Comparison of ENCODE assay signal across 16 cellular contexts in the genomic region with DNA sequence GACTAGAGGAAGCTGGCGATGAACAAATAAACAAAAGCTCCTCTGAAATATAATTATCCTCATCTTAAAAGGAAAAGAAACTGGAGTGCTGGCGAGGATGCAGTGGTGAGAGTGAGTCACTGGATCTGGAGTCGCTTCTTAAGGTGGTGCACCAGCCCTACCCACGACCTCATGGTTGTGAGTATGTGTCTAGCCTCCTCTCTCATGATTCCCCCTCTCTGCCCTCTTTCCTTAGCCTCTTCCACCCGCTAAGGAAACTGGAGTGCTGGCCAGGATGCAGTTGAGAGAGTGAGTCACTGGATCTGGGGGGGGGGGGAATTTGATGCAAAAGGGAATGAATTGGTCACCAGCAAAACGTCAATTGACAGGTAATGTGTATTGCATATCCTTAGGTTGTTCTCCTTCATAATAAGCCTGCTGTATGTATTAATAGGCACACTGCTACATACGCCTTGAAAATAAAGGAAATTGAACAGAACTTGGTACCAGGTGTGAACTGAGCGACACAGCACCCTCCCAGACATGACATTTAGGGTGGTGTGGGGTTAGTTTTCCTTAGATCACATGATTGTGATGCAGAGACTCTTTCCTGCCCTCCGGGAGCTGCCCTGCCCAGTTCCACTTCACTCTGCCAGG. TPM values are rescaled to one million over a fixed set of nuclear protein-coding genes. Genes with fewer than 3 reads are reported as not detected.
A peak's percentile ranks its signal among the peaks of the same experiment; 100 is the strongest.
DNase-seq lines count a peak whose midpoint lies in the region; ATAC-seq and TF ChIP-seq lines count a peak whose summit lies in the region.
"Had no signal": no experiment of that assay in that cellular context is flagged by ENCODE, and none has a peak within 500 bp of the region (broad histone marks: within the 10 kb centered on the region; RNA-seq: fewer than 3 reads in every experiment).

No MANE protein-coding gene starts in this region.

- H3K4me3 ChIP-seq in heart left ventricle = no peak overlapping the region
- H3K4me3 ChIP-seq: BLaER1 treated with 17β-estradiol and CSF1 and Interleukin-3, amounts not matched to agents 10 nM and 100 nM; upper lobe of right lung had no signal

- H3K36me3 ChIP-seq in heart left ventricle = no peaks in the 10 kb centered on the region
- H3K36me3 ChIP-seq: BLaER1 treated with 17β-estradiol and CSF1 and Interleukin-3, amounts not matched to agents 10 nM and 100 nM; upper lobe of right lung had no signal

- H3K9me3 ChIP-seq in heart left ventricle = no peaks in the 10 kb centered on the region
- H3K9me3 ChIP-seq: upper lobe of right lung had no signal

- DNase-seq in AG08396 (ENCODE audit: low spot score) (peak; percentile 35), HS-27A (ENCODE audit: low read depth) (peak; percentile 8), astrocyte of the hippocampus (ENCODE audit: low read depth, low spot score) (peak; percentile 67), iris pigment epithelial cell (ENCODE audit: low read depth) (peak; percentile 77), heart left ventricle (no peak), NCI-H1105 treated with DMSO at 0.1 percent for 48 hours (lab: John Stamatoyannopoulos, UW) (no peak), NCI-H2107 treated with DMSO at 0.1 percent for 48 hours (lab: John Stamatoyannopoulos, UW; ENCODE audit: unreplicated experiment) (no peak)
- DNase-seq: activated CD8-positive, alpha-beta memory T cell treated with anti-CD3 and anti-CD28 coated beads, Interleukin-2, amount 50 U/mL, for 48 hours; anterior cingulate cortex; endodermal cell; NCI-H2029; OCI-M1; upper lobe of right lung had no signal

- no peak overlapping the region for H3K27ac ChIP-seq in heart left ventricle
- H3K27ac ChIP-seq: BLaER1 treated with 17β-estradiol and CSF1 and Interleukin-3, amounts not matched to agents 10 nM and 100 nM; upper lobe of right lung had no signal

- TF ChIP-seq CTCF in heart left ventricle (IDR thresholded peaks at IDR 0.05) = no peak

- WGBS in heart left ventricle, 4 donors = 55 to 67% (median 61%) methylated on average over 9 of the region's 9 CpGs

- ATAC-seq in heart left ventricle = no peak
- ATAC-seq in GM21786 (IDR thresholded peaks at IDR 0.05; ENCODE audit: unreplicated experiment) = no peak
- ATAC-seq: natural killer cell treated with Interleukin-12 subunit alpha and Interleukin-12 subunit beta and Interleukin-15 and Interleukin-18, amount 100 ng/mL, for 72 hours; upper lobe of right lung had no signal

- H3K4me1 ChIP-seq in heart left ventricle = peaks cover 0 to 8% (median 0%) of the 10 kb centered on the region in 12 donors
- H3K4me1 ChIP-seq: upper lobe of right lung had no signal

- no peak for TF ChIP-seq POLR2A in heart left ventricle (IDR thresholded peaks at IDR 0.05)

- intact Hi-C loops in heart left ventricle (cut with DNase I) = loop anchor here in 7 of 10 donors (10.0 kb wide), 6 partner anchors 441 to 1371 kb away; no protein-coding TSS in a partner anchor

- H3K27me3 ChIP-seq in heart left ventricle = peaks cover 0 to 10% (median 2%) of the 10 kb centered on the region in 9 donors
- H3K27me3 ChIP-seq: BLaER1 treated with 17β-estradiol and CSF1 and Interleukin-3, amounts not matched to agents 10 nM and 100 nM had no signal

RNA-seq across cellular contexts. Expression of a gene that starts 36.3 kb away (rescaled TPM):
- total RNA-seq in heart left ventricle = 10 to 100 TPM in 7 of 9 donors, 1 to 10 TPM in 2; 6.5 to 24.9 (median 11.8) TPM
- 1 to 10 TPM; 4.0 to 4.8 TPM for polyA plus RNA-seq in heart left ventricle

Comparison
In these comparisons a context has a peak if more than half of its experiments do, and no peak if none do; other contexts are left out.
1. DNase-seq: peak in AG08396 (single experiment), HS-27A (single experiment), astrocyte of the hippocampus (single experiment) and iris pigment epithelial cell (single experiment); none in heart left ventricle (0 of 5), NCI-H1105 treated with DMSO at 0.1 percent for 48 hours (single experiment) and NCI-H2107 treated with DMSO at 0.1 percent for 48 hours (single experiment).